ENCODE assay signal across 9 cellular contexts in genomic region chr20:44615169-44615791, GRCh38. TPM values are rescaled to one million over a fixed set of nuclear protein-coding genes. Genes with fewer than 3 reads are reported as not detected.
A peak's percentile ranks its signal among the peaks of the same experiment; 100 is the strongest.
DNase-seq lines count a peak whose midpoint lies in the region.
"Had no signal": no experiment of that assay in that cellular context is flagged by ENCODE, and none has a peak within 500 bp of the region (broad histone marks: within the 10 kb centered on the region; RNA-seq: fewer than 3 reads in every experiment).

No MANE protein-coding gene starts in this region.

- WGBS in HUES64, result 55% methylated on average over 10 of the region's 10 CpGs

- peak overlapping the region; percentile 52; the same call in 1 of the 2 replicates for H3K27ac ChIP-seq in HUES64 (ENCODE audit: low read depth, low read length)

- peaks cover 19% of the 10 kb centered on the region for H3K36me3 ChIP-seq in HUES64 (ENCODE audit: insufficient read depth, low read length)
- H3K36me3 ChIP-seq in adipocyte (ENCODE audit: control insufficient read depth, insufficient read depth, low read length, severe bottlenecking), result peaks cover 54% of the 10 kb centered on the region

- H3K9me3 ChIP-seq in HUES64 (ENCODE audit: insufficient read depth, low read depth, low read length), result no peaks in the 10 kb centered on the region
- H3K9me3 ChIP-seq in adipocyte (ENCODE audit: control insufficient read depth, low read length), result no peaks in the 10 kb centered on the region

- H3K27me3 Mint-ChIP-seq in immature natural killer cell (ENCODE audit: low read depth in 3 of 3), result peaks cover 10 to 14% (median 13%) of the 10 kb centered on the region in 3 donors
- no peaks in the 10 kb centered on the region for H3K27me3 Mint-ChIP-seq in stimulated activated naive CD8-positive, alpha-beta T cell treated with anti-CD3 and anti-CD28 coated beads, Interleukin-15, Interleukin-2, amounts not matched to agents 100 ng/mL and 50 ng/mL, for 24 hours

- peak overlapping the region; percentile 26 to 66 (median 57) for H3K4me3 Mint-ChIP-seq in immature natural killer cell
- H3K4me3 Mint-ChIP-seq in stimulated activated naive CD8-positive, alpha-beta T cell treated with anti-CD3 and anti-CD28 coated beads, Interleukin-15, Interleukin-2, amounts not matched to agents 100 ng/mL and 50 ng/mL, for 24 hours, result no peak overlapping the region

- peaks cover 17% of the 10 kb centered on the region for H3K4me1 ChIP-seq in HUES64 (ENCODE audit: insufficient read depth, low read length)
- H3K4me1 ChIP-seq in adipocyte (ENCODE audit: control insufficient read depth, insufficient read depth, low read length), result peaks cover 48% of the 10 kb centered on the region

- H3K27me3 ChIP-seq in HUES64 (ENCODE audit: insufficient read depth, low read length), result peaks cover 30% of the 10 kb centered on the region
- H3K27me3 ChIP-seq in adipocyte (replicated peaks; ENCODE audit: control insufficient read depth, insufficient read depth, low read length), result no peaks in the 10 kb centered on the region

- DNase-seq in adipocyte (ENCODE audit: low read depth) (no peak), immature natural killer cell (peak in 2 of 3 donors; percentile 14 to 20), retina (no peak), GDM1 (lab: John Stamatoyannopoulos, UW) (no peak), NCI-H82 treated with DMSO at 0.1 percent for 48 hours (lab: John Stamatoyannopoulos, UW; ENCODE audit: unreplicated experiment) (no peak)
- no peak for DNase-seq in NK-92 treated with Interleukin-12 subunit alpha and Interleukin-12 subunit beta, amount 100 ng/mL, for 24 hours (lab: John Stamatoyannopoulos, UW)
- DNase-seq: NCI-H1048 had no signal

- H3K4me3 ChIP-seq in HUES64 (ENCODE audit: low read length) (no peak overlapping the region), adipocyte (ENCODE audit: low read length) (no peak overlapping the region)

- peaks cover 47 to 63% of the 10 kb centered on the region in 2 donors for H3K4me1 Mint-ChIP-seq in immature natural killer cell
- H3K4me1 Mint-ChIP-seq in stimulated activated naive CD8-positive, alpha-beta T cell treated with anti-CD3 and anti-CD28 coated beads, Interleukin-15, Interleukin-2, amounts not matched to agents 100 ng/mL and 50 ng/mL, for 24 hours (ENCODE audit: low read depth), result peaks cover 62% of the 10 kb centered on the region

- no peak overlapping the region for H3K9ac ChIP-seq in HUES64 (ENCODE audit: low read depth, low read length)
- peak overlapping the region; percentile 55 for H3K9ac ChIP-seq in adipocyte (ENCODE audit: low read length)

- no peaks in the 10 kb centered on the region for H3K9me3 Mint-ChIP-seq in immature natural killer cell
- H3K9me3 Mint-ChIP-seq in stimulated activated naive CD8-positive, alpha-beta T cell treated with anti-CD3 and anti-CD28 coated beads, Interleukin-15, Interleukin-2, amounts not matched to agents 100 ng/mL and 50 ng/mL, for 24 hours, result no peaks in the 10 kb centered on the region

- peak overlapping the region; percentile 83 to 99 (median 92) for H3K27ac Mint-ChIP-seq in immature natural killer cell
- H3K27ac Mint-ChIP-seq in stimulated activated naive CD8-positive, alpha-beta T cell treated with anti-CD3 and anti-CD28 coated beads, Interleukin-15, Interleukin-2, amounts not matched to agents 100 ng/mL and 50 ng/mL, for 24 hours, result peak overlapping the region; percentile 84

- H3K36me3 Mint-ChIP-seq in immature natural killer cell, result peaks cover 12 to 36% (median 28%) of the 10 kb centered on the region in 3 donors
- peaks cover 30% of the 10 kb centered on the region for H3K36me3 Mint-ChIP-seq in stimulated activated naive CD8-positive, alpha-beta T cell treated with anti-CD3 and anti-CD28 coated beads, Interleukin-15, Interleukin-2, amounts not matched to agents 100 ng/mL and 50 ng/mL, for 24 hours (ENCODE audit: low read depth)

RNA-seq across cellular contexts. Expression of gene PKIG, which starts 32.9 kb away (rescaled TPM):
- 39.9 TPM for polyA plus RNA-seq in HUES64 (2013, experiment 1 of 2)
- 48.4 TPM for polyA plus RNA-seq in HUES64 (2013, experiment 2 of 2)
- polyA plus RNA-seq in immature natural killer cell, result 1 to 10 TPM; 1.6 to 2.6 (median 1.8) TPM

RNA-seq across cellular contexts. Expression of gene ADA, which starts 36.2 kb away (rescaled TPM):
- 15.4 TPM for polyA plus RNA-seq in HUES64 (2013, experiment 1 of 2)
- 19.7 TPM for polyA plus RNA-seq in HUES64 (2013, experiment 2 of 2)
- 100 to 1,000 TPM in 2 of 3 donors, 10 to 100 TPM in 1; 96.9 to 150 (median 124) TPM for polyA plus RNA-seq in immature natural killer cell

Comparison
In these comparisons a context has a peak if more than half of its experiments do, and no peak if none do; other contexts are left out.
1. DNase-seq: peak in immature natural killer cell (2 of 3); none in adipocyte (single experiment), retina (single experiment), GDM1 (single experiment), NK-92 treated with Interleukin-12 subunit alpha and Interleukin-12 subunit beta, amount 100 ng/mL, for 24 hours (single experiment) and NCI-H82 treated with DMSO at 0.1 percent for 48 hours (single experiment).